1 cellular context compared by ENCODE assay signal in genomic region chr6:169074551-169074950, GRCh38.
TF ChIP-seq lines count a peak whose summit lies in the region.

No MANE protein-coding gene starts in this region.

TF ChIP-seq in HepG2, 621 proteins besides CTCF, POLR2A, EP300 and RAD21 (continued from another document):
- TF ChIP-seq ZBTB26 (CRISPR knock-in tag; IDR thresholded peaks at IDR 0.05; ENCODE audit: borderline replicate concordance) (no peak), ZNF569 (CRISPR knock-in tag; IDR thresholded peaks at IDR 0.05; ENCODE audit: borderline replicate concordance) (no peak), DR1 (CRISPR knock-in tag; IDR thresholded peaks at IDR 0.05) (no peak), ZNF292 (CRISPR knock-in tag; IDR thresholded peaks at IDR 0.05; ENCODE audit: borderline replicate concordance, low read depth) (no peak), KLF11 (CRISPR knock-in tag; IDR thresholded peaks at IDR 0.05) (no peak), ZNF567 (CRISPR knock-in tag; IDR thresholded peaks at IDR 0.05; ENCODE audit: borderline replicate concordance) (no peak), ZNF616 (CRISPR knock-in tag; IDR thresholded peaks at IDR 0.05; ENCODE audit: low read depth) (no peak), RORA (CRISPR knock-in tag; IDR thresholded peaks at IDR 0.05) (no peak)
